Comparison of ENCODE assay signal across 8 cellular contexts in the genomic region with DNA sequence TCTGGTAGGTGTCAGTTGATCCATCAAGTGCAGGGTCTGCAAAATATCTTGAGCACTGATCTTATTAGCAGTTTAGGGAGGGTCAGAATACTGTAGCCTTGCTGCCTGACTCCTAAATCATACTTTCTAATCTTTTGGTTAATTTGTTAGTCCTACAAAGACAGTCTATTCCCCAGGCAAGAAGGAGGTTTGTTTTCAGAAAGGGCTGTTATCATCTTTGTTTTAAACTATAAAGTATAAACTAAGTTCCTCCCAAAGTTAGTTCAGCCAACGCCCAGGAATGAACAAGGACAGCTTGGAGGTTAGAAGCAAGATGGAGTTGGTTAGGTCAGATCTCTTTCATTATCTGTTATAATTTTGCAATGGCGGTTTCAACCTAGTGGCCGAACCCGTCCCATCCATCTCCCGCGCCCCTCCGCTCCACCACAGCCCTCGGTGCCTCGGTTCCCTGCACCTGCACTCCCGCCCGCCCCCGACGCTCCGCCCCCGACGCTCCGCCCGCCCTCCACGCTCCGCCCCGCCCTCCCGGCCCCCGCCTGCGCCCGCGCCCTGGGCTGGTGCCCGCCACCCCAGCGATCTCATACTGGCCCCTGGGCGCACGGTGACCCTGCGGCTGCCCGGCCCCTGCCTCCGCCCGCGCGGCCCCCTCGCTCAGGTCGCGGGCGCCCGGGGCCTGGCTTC. TPM values are rescaled to one million over a fixed set of nuclear protein-coding genes. Genes with fewer than 3 reads are reported as not detected.
DNase-seq lines count a peak whose midpoint lies in the region; ATAC-seq and TF ChIP-seq lines count a peak whose summit lies in the region.

A gene with protein sequence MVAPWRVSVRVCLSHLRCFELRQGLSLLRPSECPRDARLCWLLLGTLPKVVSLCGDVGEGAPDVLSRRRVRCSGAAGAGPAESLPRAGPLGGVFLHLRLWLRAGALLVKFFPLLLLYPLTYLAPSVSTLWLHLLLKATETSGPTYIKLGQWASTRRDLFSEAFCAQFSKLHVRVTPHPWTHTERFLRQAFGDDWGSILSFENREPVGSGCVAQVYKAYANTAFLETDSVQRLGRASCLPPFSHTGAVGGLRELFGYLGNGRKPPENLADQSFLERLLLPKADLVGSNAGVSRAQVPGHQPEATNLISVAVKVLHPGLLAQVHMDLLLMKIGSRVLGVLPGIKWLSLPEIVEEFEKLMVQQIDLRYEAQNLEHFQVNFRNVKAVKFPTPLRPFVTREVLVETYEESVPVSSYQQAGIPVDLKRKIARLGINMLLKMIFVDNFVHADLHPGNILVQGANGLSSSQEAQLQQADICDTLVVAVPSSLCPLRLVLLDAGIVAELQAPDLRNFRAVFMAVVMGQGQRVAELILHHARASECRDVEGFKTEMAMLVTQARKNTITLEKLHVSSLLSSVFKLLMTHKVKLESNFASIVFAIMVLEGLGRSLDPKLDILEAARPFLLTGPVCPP (plus strand): TSS at position 564 of the 681 bp plus-strand sequence. CDS start 386 bp downstream, outside the sequence.

- no peaks in the 10 kb centered on the region for H3K9me3 Mint-ChIP-seq in activated CD8-positive, alpha-beta memory T cell treated with anti-CD3 and anti-CD28 coated beads, Interleukin-2, amount 10 ng/mL, durations not matched to agents 7 days and 5 days (ENCODE audit: low read depth)
- H3K9me3 Mint-ChIP-seq in naive B cell: no peaks in the 10 kb centered on the region
- H3K9me3 Mint-ChIP-seq in stimulated activated memory B cell treated with anti-CD40 and anti-IgM and Interleukin-4, amounts not matched to agents 10 μg/mL and 1 μg/mL and 100 μg/mL, for 72 hours: no peaks in the 10 kb centered on the region

- peak; percentile 52 for DNase-seq in activated T-cell treated with anti-CD3 and anti-CD28 coated beads for 1 hour (ENCODE audit: low read depth)
- no peak for DNase-seq in activated T-cell treated with anti-CD3 and anti-CD28 coated beads, Interleukin-2, amount 50 U/mL, for 1 hour
- DNase-seq in NCI-H2196 treated with DMSO at 0.1 percent for 48 hours (lab: John Stamatoyannopoulos, UW; ENCODE audit: unreplicated experiment): peak; percentile 28
- peak; percentile 71 for DNase-seq in activated CD8-positive, alpha-beta memory T cell treated with anti-CD3 and anti-CD28 coated beads, Interleukin-2, amount 10 ng/mL, durations not matched to agents 7 days and 5 days
- DNase-seq in erythroblast (lab: John Stamatoyannopoulos, UW): peak; percentile 72 to 79
- peak; percentile 69 for DNase-seq in naive B cell

- CTCF ChIA-PET in activated CD8-positive, alpha-beta memory T cell treated with anti-CD3 and anti-CD28 coated beads, Interleukin-2, amount 10 ng/mL, durations not matched to agents 7 days and 5 days (lab: Charles Lee): interaction anchor here (1.0 kb wide), 1 partner anchor 24 kb away, joined by 4 read pairs; the partner anchor contains the start of gene NDUFB2

- peaks cover 33% of the 10 kb centered on the region for H3K4me1 Mint-ChIP-seq in activated CD8-positive, alpha-beta memory T cell treated with anti-CD3 and anti-CD28 coated beads, Interleukin-2, amount 10 ng/mL, durations not matched to agents 7 days and 5 days
- H3K4me1 Mint-ChIP-seq in naive B cell: peaks cover 34 to 53% (median 43%) of the 10 kb centered on the region in 3 donors
- peaks cover 41% of the 10 kb centered on the region for H3K4me1 Mint-ChIP-seq in stimulated activated memory B cell treated with anti-CD40 and anti-IgM and Interleukin-4, amounts not matched to agents 10 μg/mL and 1 μg/mL and 100 μg/mL, for 72 hours

- peaks cover 5% of the 10 kb centered on the region for H3K27me3 Mint-ChIP-seq in activated CD8-positive, alpha-beta memory T cell treated with anti-CD3 and anti-CD28 coated beads, Interleukin-2, amount 10 ng/mL, durations not matched to agents 7 days and 5 days
- no peaks in the 10 kb centered on the region for H3K27me3 Mint-ChIP-seq in naive B cell
- no peaks in the 10 kb centered on the region for H3K27me3 Mint-ChIP-seq in stimulated activated memory B cell treated with anti-CD40 and anti-IgM and Interleukin-4, amounts not matched to agents 10 μg/mL and 1 μg/mL and 100 μg/mL, for 72 hours

- ATAC-seq in HG02884 (IDR thresholded peaks at IDR 0.05; ENCODE audit: unreplicated experiment) (peak; percentile 33), naive B cell (ENCODE audit: low read depth in 2 of 2) (peak; percentile 61 to 65)
- peak; percentile 81 for ATAC-seq in activated CD8-positive, alpha-beta memory T cell treated with anti-CD3 and anti-CD28 coated beads, Interleukin-2, amount 10 ng/mL, durations not matched to agents 7 days and 5 days
- ATAC-seq in stimulated activated memory B cell treated with anti-CD40 and anti-IgM and Interleukin-4, amounts not matched to agents 10 μg/mL and 1 μg/mL and 100 μg/mL, for 72 hours: peak; percentile 79

- H3K27ac Mint-ChIP-seq in activated CD8-positive, alpha-beta memory T cell treated with anti-CD3 and anti-CD28 coated beads, Interleukin-2, amount 10 ng/mL, durations not matched to agents 7 days and 5 days: peak within 1 kb of the TSS; percentile 78
- peak within 1 kb of the TSS; percentile 9 to 95 (median 90) for H3K27ac Mint-ChIP-seq in naive B cell
- peak within 1 kb of the TSS; percentile 89 for H3K27ac Mint-ChIP-seq in stimulated activated memory B cell treated with anti-CD40 and anti-IgM and Interleukin-4, amounts not matched to agents 10 μg/mL and 1 μg/mL and 100 μg/mL, for 72 hours

- peaks cover 3% of the 10 kb centered on the region for H3K36me3 Mint-ChIP-seq in activated CD8-positive, alpha-beta memory T cell treated with anti-CD3 and anti-CD28 coated beads, Interleukin-2, amount 10 ng/mL, durations not matched to agents 7 days and 5 days
- peaks cover 0 to 2% of the 10 kb centered on the region in 2 donors for H3K36me3 Mint-ChIP-seq in naive B cell
- H3K36me3 Mint-ChIP-seq in stimulated activated memory B cell treated with anti-CD40 and anti-IgM and Interleukin-4, amounts not matched to agents 10 μg/mL and 1 μg/mL and 100 μg/mL, for 72 hours: peaks cover 2% of the 10 kb centered on the region

- H3K4me3 Mint-ChIP-seq in activated CD8-positive, alpha-beta memory T cell treated with anti-CD3 and anti-CD28 coated beads, Interleukin-2, amount 10 ng/mL, durations not matched to agents 7 days and 5 days: peak within 1 kb of the TSS; percentile 79
- H3K4me3 Mint-ChIP-seq in naive B cell: peak within 1 kb of the TSS; percentile 88 to 94 (median 90)
- H3K4me3 Mint-ChIP-seq in stimulated activated memory B cell treated with anti-CD40 and anti-IgM and Interleukin-4, amounts not matched to agents 10 μg/mL and 1 μg/mL and 100 μg/mL, for 72 hours: peak within 1 kb of the TSS; percentile 85

- TF ChIP-seq POLR2A in erythroblast (IDR thresholded peaks at IDR 0.05; ENCODE audit: low read length): no peak

RNA-seq across cellular contexts. Expression of the gene that starts here (rescaled TPM):
- total RNA-seq in activated CD8-positive, alpha-beta memory T cell treated with anti-CD3 and anti-CD28 coated beads, Interleukin-2, amount 10 ng/mL, durations not matched to agents 7 days and 5 days: 10 to 100 TPM; 18.3 to 23.2 TPM
- 10 to 100 TPM; 24.4 to 38.8 (median 33.7) TPM for polyA plus RNA-seq in naive B cell (ENCODE audit: low read depth in 6 of 6)
